ENCODE assay signal across 1 cellular context in genomic region chr17:59388070-59388556, GRCh38.
TF ChIP-seq lines count a peak whose summit lies in the region.

No MANE protein-coding gene starts in this region.

TF ChIP-seq in K562, 482 proteins besides CTCF, POLR2A, EP300 and RAD21 (continued from another document and continues in another):
- no peak for TF ChIP-seq KLF13 (tag; IDR thresholded peaks at IDR 0.05; ENCODE audit: borderline replicate concordance, low read depth)
- TF ChIP-seq ZNF124 (CRISPR knock-in tag; IDR thresholded peaks at IDR 0.05): no peak
- no peak; the same call in 1 of the 2 replicates for TF ChIP-seq MAFF (IDR thresholded peaks at IDR 0.05; ENCODE audit: low read length)
- TF ChIP-seq CSDE1 (IDR thresholded peaks at IDR 0.05): no peak
- peak in 1 of 2 experiments; percentile 55; a peak in 1 of 4 replicates for TF ChIP-seq MAZ (CRISPR knock-in tag; conservative IDR thresholded peaks at IDR 0.05 in 1 of 2, IDR thresholded peaks at IDR 0.05 in 1 of 2)
- no peak for TF ChIP-seq ZNF655 (CRISPR knock-in tag; IDR thresholded peaks at IDR 0.05)
- no peak for TF ChIP-seq STAG1 (CRISPR knock-in tag; IDR thresholded peaks at IDR 0.05; ENCODE audit: borderline replicate concordance)
- no peak for TF ChIP-seq ID3 (CRISPR knock-in tag; IDR thresholded peaks at IDR 0.05)
- no peak for TF ChIP-seq ID3 (tag; IDR thresholded peaks at IDR 0.05)
- 0 out of 4 replicates have a peak, but pooled peaks of 1 of the 2 experiments have one; percentile 14 for TF ChIP-seq HDAC1 (IDR thresholded peaks at IDR 0.05)
- no peak for TF ChIP-seq EP400 (IDR thresholded peaks at IDR 0.05)
- TF ChIP-seq OTX1 (CRISPR knock-in tag; IDR thresholded peaks at IDR 0.05): no peak
- TF ChIP-seq BDP1 (IDR thresholded peaks at IDR 0.05; ENCODE audit: insufficient read depth, insufficient read length): no peak
- no peak for TF ChIP-seq LEF1 (IDR thresholded peaks at IDR 0.05)
- TF ChIP-seq AFF4 (CRISPR knock-in tag; IDR thresholded peaks at IDR 0.05): no peak
- TF ChIP-seq ZNF785 (CRISPR knock-in tag; IDR thresholded peaks at IDR 0.05): no peak
- TF ChIP-seq NCOA1 (IDR thresholded peaks at IDR 0.05; ENCODE audit: low read depth): no peak
- TF ChIP-seq BRD9 (IDR thresholded peaks at IDR 0.05; ENCODE audit: low read depth, partially characterized antibody): no peak
- no peak for TF ChIP-seq YBX1 (IDR thresholded peaks at IDR 0.05)
- peak; percentile 84 for TF ChIP-seq NFE2 (IDR thresholded peaks at IDR 0.05; ENCODE audit: low read depth)
- TF ChIP-seq RB1 (IDR thresholded peaks at IDR 0.05; ENCODE audit: low read depth): no peak
- no peak for TF ChIP-seq ZNF263 (CRISPR knock-in tag; IDR thresholded peaks at IDR 0.05; ENCODE audit: borderline replicate concordance)
- no peak for TF ChIP-seq ZNF384 (IDR thresholded peaks at IDR 0.05; ENCODE audit: low read depth, low read length)
- no peak for TF ChIP-seq ARID3B (CRISPR knock-in tag; IDR thresholded peaks at IDR 0.05; ENCODE audit: borderline replicate concordance)
- TF ChIP-seq ZBTB17 (CRISPR knock-in tag; IDR thresholded peaks at IDR 0.05): no peak
- TF ChIP-seq STAT6 (CRISPR knock-in tag; IDR thresholded peaks at IDR 0.05): no peak
- TF ChIP-seq CXXC5 (CRISPR knock-in tag; IDR thresholded peaks at IDR 0.05): no peak
- TF ChIP-seq RFX5 (IDR thresholded peaks at IDR 0.05; ENCODE audit: low read depth, low read length): no peak
- no peak for TF ChIP-seq ATF6 (CRISPR knock-in tag; IDR thresholded peaks at IDR 0.05)
- TF ChIP-seq ZNF277 (CRISPR knock-in tag; IDR thresholded peaks at IDR 0.05; ENCODE audit: borderline replicate concordance): no peak
- TF ChIP-seq NUFIP1 (IDR thresholded peaks at IDR 0.05; ENCODE audit: partially characterized antibody): no peak
- TF ChIP-seq TRIM24 (IDR thresholded peaks at IDR 0.05): peak in 1 of 2 experiments; percentile 23; a peak in 2 of 4 replicates
- TF ChIP-seq CBFA2T3 (IDR thresholded peaks at IDR 0.05): peak; percentile 76
- TF ChIP-seq KHSRP (IDR thresholded peaks at IDR 0.05): no peak
- no peak for TF ChIP-seq CEBPB (tag; IDR thresholded peaks at IDR 0.05)
- TF ChIP-seq MEIS2 (IDR thresholded peaks at IDR 0.05; ENCODE audit: partially characterized antibody): no peak
- no peak for TF ChIP-seq ZNF740 (CRISPR knock-in tag; IDR thresholded peaks at IDR 0.05)
- TF ChIP-seq ZNF740 (tag; IDR thresholded peaks at IDR 0.05): no peak
- no peak for TF ChIP-seq CCAR2 (IDR thresholded peaks at IDR 0.05; ENCODE audit: low read depth, low read length)
- TF ChIP-seq EGR1 (conservative IDR thresholded peaks at IDR 0.05): peak; percentile 86
- no peak for TF ChIP-seq CLOCK (CRISPR knock-in tag; IDR thresholded peaks at IDR 0.05; ENCODE audit: borderline replicate concordance)
- no peak for TF ChIP-seq ZFPM2 (CRISPR knock-in tag; IDR thresholded peaks at IDR 0.05)
- TF ChIP-seq SETDB1 (IDR thresholded peaks at IDR 0.05; ENCODE audit: low read length): no peak
- TF ChIP-seq ZNF586 (CRISPR knock-in tag; conservative IDR thresholded peaks at IDR 0.05): no peak
- no peak for TF ChIP-seq TSC22D4 (tag; IDR thresholded peaks at IDR 0.05)
- no peak for TF ChIP-seq HNRNPUL1 (IDR thresholded peaks at IDR 0.05; ENCODE audit: low read length)
- TF ChIP-seq DNMT1 (IDR thresholded peaks at IDR 0.05): no peak
- TF ChIP-seq ZBTB1 (CRISPR knock-in tag; IDR thresholded peaks at IDR 0.05; ENCODE audit: borderline replicate concordance, low read depth): no peak
- TF ChIP-seq PKNOX1 (IDR thresholded peaks at IDR 0.05): peak; percentile 55
- TF ChIP-seq FOXA3 (CRISPR knock-in tag; conservative IDR thresholded peaks at IDR 0.05 in 1 of 2, IDR thresholded peaks at IDR 0.05 in 1 of 2): no peak
- no peak for TF ChIP-seq HEY1 (CRISPR knock-in tag; IDR thresholded peaks at IDR 0.05; ENCODE audit: borderline replicate concordance)
- TF ChIP-seq KDM1A (IDR thresholded peaks at IDR 0.05): peak; percentile 12 to 31; a peak in 1 of 4 replicates
- no peak for TF ChIP-seq GATAD2B (IDR thresholded peaks at IDR 0.05; ENCODE audit: borderline replicate concordance)
- TF ChIP-seq ZNF184 (CRISPR knock-in tag; IDR thresholded peaks at IDR 0.05): no peak
- TF ChIP-seq ZNF507 (tag; conservative IDR thresholded peaks at IDR 0.05): no peak
- TF ChIP-seq ZNF778 (CRISPR knock-in tag; IDR thresholded peaks at IDR 0.05): no peak
- TF ChIP-seq TEAD1 (CRISPR knock-in tag; IDR thresholded peaks at IDR 0.05): no peak
